12 cellular contexts compared by ENCODE assay signal in genomic region chr1:201535046-201535777, GRCh38. TPM values are rescaled to one million over a fixed set of nuclear protein-coding genes. Genes with fewer than 3 reads are reported as not detected.
DNase-seq lines count a peak whose midpoint lies in the region; ATAC-seq, FAIRE-seq and TF ChIP-seq lines count a peak whose summit lies in the region.
"Had no signal": no experiment of that assay in that cellular context is flagged by ENCODE, and none has a peak within 500 bp of the region (broad histone marks: within the 10 kb centered on the region; RNA-seq: fewer than 3 reads in every experiment).

No MANE protein-coding gene starts in this region.

- FAIRE-seq in GM19239 (lab: Jason Lieb, UNC) = no peak
- FAIRE-seq: H54, TTC549 had no signal

- WGBS in psoas muscle, 3 donors = 60 to 68% (median 64%) methylated on average over 6 of the region's 6 CpGs

- H3K36me3 ChIP-seq in psoas muscle (ENCODE audit: insufficient read depth in 1 of 2, low read depth in 1 of 2) = no peaks in the 10 kb centered on the region

- peaks cover 69% of the 10 kb centered on the region for H3K4me1 Mint-ChIP-seq in dendritic cell treated with granulocyte-macrophage colony-stimulating factor and Interleukin-4, amounts not matched to agents 40 ng/mL and 50 ng/mL, for 4 days (ENCODE audit: low read depth)

- H3K4me1 ChIP-seq in psoas muscle = peaks cover 26% of the 10 kb centered on the region

- H3K4me3 Mint-ChIP-seq in dendritic cell treated with granulocyte-macrophage colony-stimulating factor and Interleukin-4, amounts not matched to agents 40 ng/mL and 50 ng/mL, for 4 days = no peak overlapping the region
- H3K4me3 Mint-ChIP-seq: central memory CD8-positive, alpha-beta T cell had no signal

- ATAC-seq in psoas muscle (no peak), GM19455 (IDR thresholded peaks at IDR 0.05; ENCODE audit: unreplicated experiment) (no peak), GM18519 (IDR thresholded peaks at IDR 0.05; ENCODE audit: low FRiP score, unreplicated experiment) (no peak)

- H3K36me3 Mint-ChIP-seq in dendritic cell treated with granulocyte-macrophage colony-stimulating factor and Interleukin-4, amounts not matched to agents 40 ng/mL and 50 ng/mL, for 4 days (ENCODE audit: low read depth) = peaks cover 25% of the 10 kb centered on the region

- no peaks in the 10 kb centered on the region for H3K9me3 Mint-ChIP-seq in dendritic cell treated with granulocyte-macrophage colony-stimulating factor and Interleukin-4, amounts not matched to agents 40 ng/mL and 50 ng/mL, for 4 days
- H3K9me3 Mint-ChIP-seq: central memory CD8-positive, alpha-beta T cell had no signal

- peak overlapping the region; percentile 58 for H3K27ac ChIP-seq in psoas muscle

- peaks cover 0 to 51% (median 17%) of the 10 kb centered on the region in 3 donors for H3K27me3 ChIP-seq in psoas muscle (ENCODE audit: insufficient read depth in 3 of 3, low read length in 2 of 3)

- no peak for TF ChIP-seq CTCF in psoas muscle (IDR thresholded peaks at IDR 0.05)

- no peaks in the 10 kb centered on the region for H3K9me3 ChIP-seq in psoas muscle

- peaks cover 30% of the 10 kb centered on the region for H3K27me3 Mint-ChIP-seq in dendritic cell treated with granulocyte-macrophage colony-stimulating factor and Interleukin-4, amounts not matched to agents 40 ng/mL and 50 ng/mL, for 4 days

- peak overlapping the region; percentile 93 for H3K27ac Mint-ChIP-seq in dendritic cell treated with granulocyte-macrophage colony-stimulating factor and Interleukin-4, amounts not matched to agents 40 ng/mL and 50 ng/mL, for 4 days

- intact Hi-C loops in dendritic cell treated with granulocyte-macrophage colony-stimulating factor and Interleukin-4, amounts not matched to agents 40 ng/mL and 50 ng/mL, for 4 days (cut with micrococcal nuclease) = loop anchor here (5.0 to 10.0 kb wide), 2 partner anchors 257 to 440 kb away; no protein-coding TSS in a partner anchor
- intact Hi-C loops in psoas muscle (cut with DNase I) = no loop called here

- no peak overlapping the region for H3K4me3 ChIP-seq in psoas muscle

- DNase-seq in Daoy (ENCODE audit: low read depth) (peak; percentile 63), NCI-H226 (peak; percentile 56), psoas muscle (no peak), GM19239 (ENCODE audit: insufficient read length, low spot score) (no peak), T-helper 9 cell (no peak)
- DNase-seq: NCI-H1436 treated with DMSO at 0.1 percent for 48 hours had no signal

RNA-seq across cellular contexts. Expression of gene NAV1, which starts 3.7 kb away (rescaled TPM):
- total RNA-seq in Daoy (2014; rRNA removed; shearing (Covaris generic)) = 39.2 and 51.8 TPM in 2 replicates
- 10 to 100 TPM in 3 of 4 donors, 1 to 10 TPM in 1; 8.4 to 13.3 (median 11.3) TPM for total RNA-seq in psoas muscle
- polyA plus RNA-seq in psoas muscle = 1 to 10 TPM; 1.8 to 3.1 (median 1.8) TPM

RNA-seq across cellular contexts. Expression of gene CSRP1, which starts 28.3 kb away (rescaled TPM):
- total RNA-seq in Daoy (2014; rRNA removed; shearing (Covaris generic)) = 866 and 897 TPM in 2 replicates
- total RNA-seq in psoas muscle = 10 to 100 TPM; 14.7 to 27.7 (median 24.3) TPM
- polyA plus RNA-seq in psoas muscle = 10 to 100 TPM; 21.1 to 26.4 (median 23.2) TPM

Comparison
In these comparisons a context has a peak if more than half of its experiments do, and no peak if none do; other contexts are left out.
1. DNase-seq: peak in Daoy (single experiment) and NCI-H226 (single experiment); none in psoas muscle (0 of 2), GM19239 (single experiment) and T-helper 9 cell (single experiment).
2. RNA of gene CSRP1, which starts 28.3 kb away (total RNA-seq): 866 to 897 TPM in Daoy; 14.7 to 27.7 TPM in psoas muscle; every median in the first group is over 10 times any median in the second.